ENCODE assay signal across 12 cellular contexts in genomic region chr5:142059304-142059940, GRCh38. TPM values are rescaled to one million over a fixed set of nuclear protein-coding genes. Genes with fewer than 3 reads are reported as not detected.
DNase-seq lines count a peak whose midpoint lies in the region; ATAC-seq and TF ChIP-seq lines count a peak whose summit lies in the region.
"Had no signal": no experiment of that assay in that cellular context is flagged by ENCODE, and none has a peak within 500 bp of the region (broad histone marks: within the 10 kb centered on the region; RNA-seq: fewer than 3 reads in every experiment).

No MANE protein-coding gene starts in this region.

- no peak overlapping the region for H3K4me3 Mint-ChIP-seq in progenitor cell of endocrine pancreas (ENCODE audit: low read depth)
- H3K4me3 Mint-ChIP-seq: activated naive CD8-positive, alpha-beta T cell treated with anti-CD3 and anti-CD28 coated beads for 36 hours had no signal

- peaks cover 25% of the 10 kb centered on the region for H3K4me1 Mint-ChIP-seq in progenitor cell of endocrine pancreas (ENCODE audit: low read depth)

- no peaks in the 10 kb centered on the region for H3K9me3 Mint-ChIP-seq in progenitor cell of endocrine pancreas (ENCODE audit: low read depth)
- H3K9me3 Mint-ChIP-seq: activated naive CD8-positive, alpha-beta T cell treated with anti-CD3 and anti-CD28 coated beads for 36 hours had no signal

- H3K27ac Mint-ChIP-seq in progenitor cell of endocrine pancreas: peak overlapping the region; percentile 67
- H3K27ac Mint-ChIP-seq: activated naive CD8-positive, alpha-beta T cell treated with anti-CD3 and anti-CD28 coated beads for 36 hours had no signal

- TF ChIP-seq CTCF in fibroblast of pulmonary artery (IDR thresholded peaks at IDR 0.05; ENCODE audit: low read length, missing control alignments): peak; percentile 25
- TF ChIP-seq CTCF in progenitor cell of endocrine pancreas (IDR thresholded peaks at IDR 0.05; ENCODE audit: unreplicated experiment): no peak

- DNase-seq in H4 (ENCODE audit: low spot score) (peak; percentile 24), RKO (ENCODE audit: low spot score) (peak; percentile 35), fibroblast of pulmonary artery (ENCODE audit: low read depth) (peak; percentile 54), progenitor cell of endocrine pancreas (ENCODE audit: low spot score, unreplicated experiment) (no peak), NK-92 (lab: John Stamatoyannopoulos, UW; ENCODE audit: unreplicated experiment) (no peak), mucosa of gallbladder (ENCODE audit: low spot score) (no peak)
- DNase-seq: activated CD4-positive, alpha-beta T cell treated with anti-CD3 and anti-CD28 coated beads, Interleukin-2, amount 50 U/mL, for 1 hour; activated naive CD8-positive, alpha-beta T cell treated with anti-CD3 and anti-CD28 coated beads for 36 hours; DND-41; NCI-H1694 had no signal

- no peak for ATAC-seq in HG03025 (IDR thresholded peaks at IDR 0.05; ENCODE audit: low FRiP score, unreplicated experiment)

- H3K4me3 ChIP-seq in fibroblast of pulmonary artery (replicated peaks; ENCODE audit: low read depth, low read length): no peak overlapping the region
- H3K4me3 ChIP-seq: HAP-1 had no signal

- no peaks in the 10 kb centered on the region for H3K27me3 Mint-ChIP-seq in progenitor cell of endocrine pancreas
- H3K27me3 Mint-ChIP-seq: activated naive CD8-positive, alpha-beta T cell treated with anti-CD3 and anti-CD28 coated beads for 36 hours had no signal

- no peaks in the 10 kb centered on the region for H3K36me3 Mint-ChIP-seq in progenitor cell of endocrine pancreas (ENCODE audit: insufficient read depth)
- H3K36me3 Mint-ChIP-seq: activated naive CD8-positive, alpha-beta T cell treated with anti-CD3 and anti-CD28 coated beads for 36 hours had no signal

RNA-seq across cellular contexts. Expression of gene GNPDA1, which starts 46.6 kb away (rescaled TPM):
- 79.5 and 119 TPM in 2 replicates for total RNA-seq in H4 (2014; rRNA removed; shearing (Covaris generic))
- 113 and 115 TPM in 2 replicates for total RNA-seq in progenitor cell of endocrine pancreas
- 28.7 TPM for total RNA-seq in mucosa of gallbladder

RNA-seq across cellular contexts. Expression of gene NDFIP1, which starts 49.2 kb away (rescaled TPM):
- total RNA-seq in H4 (2014; rRNA removed; shearing (Covaris generic)): 42.6 and 44.5 TPM in 2 replicates
- total RNA-seq in progenitor cell of endocrine pancreas (228 and 247 TPM in 2 replicates), mucosa of gallbladder (80.0 TPM)

Comparison
In these comparisons a context has a peak if more than half of its experiments do, and no peak if none do; other contexts are left out.
1. DNase-seq: peak in H4 (single experiment), RKO (single experiment) and fibroblast of pulmonary artery (single experiment); none in progenitor cell of endocrine pancreas (single experiment), NK-92 (single experiment) and mucosa of gallbladder (single experiment).